Comparison of ENCODE assay signal across 8 cellular contexts in the genomic region with DNA sequence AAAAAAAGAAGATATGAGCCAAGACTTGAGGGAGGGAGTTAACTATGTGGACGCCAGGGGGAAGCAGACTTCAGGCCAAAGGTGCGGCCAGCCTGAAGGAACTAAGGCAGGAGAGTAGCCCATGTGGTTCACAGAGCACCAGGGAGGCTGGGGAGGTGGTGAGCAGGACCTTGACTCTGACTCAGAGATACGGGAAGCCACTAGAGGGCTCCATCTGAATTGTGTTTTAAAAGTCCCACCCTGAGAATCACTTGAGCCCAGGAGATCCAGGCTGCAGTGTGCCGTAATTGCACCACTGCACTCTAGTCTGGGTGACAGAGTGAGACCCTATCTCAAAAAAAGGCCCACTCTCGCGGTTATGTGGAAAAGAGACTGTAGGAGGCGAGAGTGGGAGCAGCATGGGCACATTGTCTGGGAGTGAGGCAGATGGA. TPM values are rescaled to one million over a fixed set of nuclear protein-coding genes. Genes with fewer than 3 reads are reported as not detected.
DNase-seq lines count a peak whose midpoint lies in the region; ATAC-seq and TF ChIP-seq lines count a peak whose summit lies in the region.

No MANE protein-coding gene starts in this region.

- H3K27me3 ChIP-seq in DOHH2 (ENCODE audit: control insufficient read depth, low read length) = no peaks in the 10 kb centered on the region
- no peaks in the 10 kb centered on the region for H3K27me3 ChIP-seq in H7 (ENCODE audit: control insufficient read depth, insufficient read depth, low read length)
- no peaks in the 10 kb centered on the region for H3K27me3 ChIP-seq in suprapubic skin
- H3K27me3 ChIP-seq in uterus = no peaks in the 10 kb centered on the region

- H4K20me1 ChIP-seq in DOHH2 (ENCODE audit: control insufficient read depth, insufficient read depth, low read depth, low read length) = 0 out of 2 replicates have a peak, but pooled peaks cover 10% of the 10 kb centered on the region

- H3K4me2 ChIP-seq in DOHH2 (ENCODE audit: low read length) = no peak overlapping the region

- H3K27ac ChIP-seq in DOHH2 (ENCODE audit: low read depth, low read length) (no peak overlapping the region), suprapubic skin (no peak overlapping the region), uterus (no peak overlapping the region)

- ATAC-seq in GM21528 (IDR thresholded peaks at IDR 0.05; ENCODE audit: low FRiP score, unreplicated experiment) = no peak

- no peaks in the 10 kb centered on the region for H3K9me3 ChIP-seq in DOHH2 (ENCODE audit: control insufficient read depth, insufficient read depth, low read length)
- no peaks in the 10 kb centered on the region for H3K9me3 ChIP-seq in suprapubic skin
- no peaks in the 10 kb centered on the region for H3K9me3 ChIP-seq in uterus

- 0 out of 2 replicates have a peak, but pooled peaks cover 7% of the 10 kb centered on the region for H3K4me1 ChIP-seq in DOHH2 (ENCODE audit: control insufficient read depth, low read length)
- H3K4me1 ChIP-seq in suprapubic skin = no peaks in the 10 kb centered on the region
- H3K4me1 ChIP-seq in uterus = no peaks in the 10 kb centered on the region

- no peaks in the 10 kb centered on the region for H3K4me1 Mint-ChIP-seq in neural crest cell

- TF ChIP-seq CTCF in DOHH2 (IDR thresholded peaks at IDR 0.05; ENCODE audit: low read depth, low read length, poor library complexity, severe bottlenecking) (peak; percentile 62), epithelial cell of esophagus (IDR thresholded peaks at IDR 0.05; ENCODE audit: insufficient read depth, low read depth, low read length, missing control alignments) (peak; percentile 58), neural crest cell (conservative IDR thresholded peaks at IDR 0.05) (peak; percentile 53), suprapubic skin (IDR thresholded peaks at IDR 0.05) (peak in 1 of 2 donors; percentile 15), uterus (IDR thresholded peaks at IDR 0.05) (no peak)

- peaks cover 76% of the 10 kb centered on the region for H3K79me2 ChIP-seq in DOHH2 (ENCODE audit: control insufficient read depth, low read length)

- no peaks in the 10 kb centered on the region for H3K36me3 Mint-ChIP-seq in neural crest cell (ENCODE audit: low read depth)

- H3K36me3 ChIP-seq in DOHH2 (ENCODE audit: control insufficient read depth, low read length) (peaks cover 89% of the 10 kb centered on the region), H7 (replicated peaks; ENCODE audit: control insufficient read depth, insufficient read depth, low read length) (peaks cover 3% of the 10 kb centered on the region), suprapubic skin (peaks cover 24% of the 10 kb centered on the region), uterus (no peaks in the 10 kb centered on the region)

- H3K27me3 Mint-ChIP-seq in neural crest cell (ENCODE audit: low read depth) = no peaks in the 10 kb centered on the region

- DNase-seq in H7 (peak; percentile 75), OCI-M2 (lab: John Stamatoyannopoulos, UW; ENCODE audit: unreplicated experiment) (peak; percentile 26), epithelial cell of esophagus (ENCODE audit: low read depth) (peak; percentile 73), neural crest cell (ENCODE audit: low read depth, low spot score) (peak; percentile 24), suprapubic skin (ENCODE audit: low spot score in 2 of 2) (no peak), uterus (no peak)

- H3K4me3 ChIP-seq in DOHH2 (ENCODE audit: low read length) (no peak overlapping the region), H7 (ENCODE audit: insufficient read depth, low read depth, low read length) (no peak overlapping the region), epithelial cell of esophagus (ENCODE audit: low read length) (no peak overlapping the region), suprapubic skin (no peak overlapping the region), uterus (no peak overlapping the region)

- no peak for TF ChIP-seq POLR2A in suprapubic skin (IDR thresholded peaks at IDR 0.05)
- TF ChIP-seq POLR2A in uterus (IDR thresholded peaks at IDR 0.05) = no peak

- H3K9me3 Mint-ChIP-seq in neural crest cell = no peaks in the 10 kb centered on the region

- TF ChIP-seq EP300 in suprapubic skin (IDR thresholded peaks at IDR 0.05) = no peak

- no peak overlapping the region for H3K27ac Mint-ChIP-seq in neural crest cell (ENCODE audit: unreplicated experiment)

- H3K9me2 ChIP-seq in DOHH2 (replicated peaks; ENCODE audit: control insufficient read depth, low read length) = no peaks in the 10 kb centered on the region

- no peak overlapping the region for H3K4me3 Mint-ChIP-seq in neural crest cell

- WGBS in suprapubic skin = 81% methylated on average over 7 of the region's 7 CpGs

- intact Hi-C loops in uterus (cut with DNase I; ENCODE audit: low total_unique reads) = no loop called here

- no peaks in the 10 kb centered on the region for H3F3A ChIP-seq in DOHH2 (ENCODE audit: control insufficient read depth, insufficient read depth)

RNA-seq across cellular contexts. Expression of a gene that starts 12.3 kb away (rescaled TPM):
- total RNA-seq in H7 (2014; rRNA removed; shearing (Covaris generic)) = 26.8 and 27.7 TPM in 2 replicates
- 39.6 and 39.9 TPM in 2 replicates for total RNA-seq in neural crest cell
- 10 to 100 TPM; 13.0 to 30.4 (median 18.8) TPM for total RNA-seq in suprapubic skin
- 10 to 100 TPM; 35.3 to 80.3 (median 66.6) TPM for total RNA-seq in uterus

RNA-seq across cellular contexts. Expression of a gene that starts 55.7 kb away (rescaled TPM):
- 29.3 and 40.5 TPM in 2 replicates for total RNA-seq in H7 (2014; rRNA removed; shearing (Covaris generic))
- 64.2 and 74.5 TPM in 2 replicates for total RNA-seq in neural crest cell
- 10 to 100 TPM; 39.3 to 45.4 (median 42.8) TPM for total RNA-seq in suprapubic skin
- total RNA-seq in uterus = 10 to 100 TPM; 14.4 to 53.8 (median 46.4) TPM

Comparison
In these comparisons a context has a peak if more than half of its experiments do, and no peak if none do; other contexts are left out.
1. CTCF ChIP-seq: peak in DOHH2 (single experiment), epithelial cell of esophagus (single experiment) and neural crest cell (single experiment); none in uterus (0 of 4).
2. DNase-seq: peak in H7 (single experiment), OCI-M2 (single experiment), epithelial cell of esophagus (single experiment) and neural crest cell (single experiment); none in suprapubic skin (0 of 2) and uterus (0 of 2).